18 cellular contexts compared by ENCODE assay signal in the genomic region with DNA sequence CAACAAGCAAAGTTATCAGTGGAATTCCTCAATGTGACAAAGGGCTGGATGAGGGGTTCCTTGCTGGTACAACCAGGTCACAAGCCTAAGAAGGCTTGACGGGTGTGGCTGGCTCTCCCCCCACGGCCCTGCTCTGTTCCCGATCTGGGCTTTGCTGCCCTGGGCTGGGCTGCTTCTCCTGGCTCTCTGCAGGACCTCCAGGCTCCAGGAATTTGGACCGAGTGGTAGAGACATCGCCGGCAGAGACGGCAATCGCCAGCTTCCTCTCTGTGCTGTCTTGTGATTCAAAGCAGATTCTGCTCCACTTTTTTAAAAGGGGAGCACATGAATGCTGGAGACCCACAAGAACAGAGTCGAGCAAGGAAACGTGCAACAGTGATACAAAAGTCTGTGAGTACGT. TPM values are rescaled to one million over a fixed set of nuclear protein-coding genes. Genes with fewer than 3 reads are reported as not detected.
DNase-seq lines count a peak whose midpoint lies in the region; ATAC-seq and TF ChIP-seq lines count a peak whose summit lies in the region.
"Had no signal": no experiment of that assay in that cellular context is flagged by ENCODE, and none has a peak within 500 bp of the region (broad histone marks: within the 10 kb centered on the region; RNA-seq: fewer than 3 reads in every experiment).

A gene (plus strand): TSS at position 338 of the 400 bp plus-strand sequence. CDS start 1,401 bp downstream, outside the sequence.

- H3K4me2 ChIP-seq in hepatocyte, result no peak within 1 kb of the TSS

- H3K4me3 Mint-ChIP-seq in activated T-cell treated with anti-CD3 and anti-CD28 coated beads, Interleukin-2, amount 50 U/mL, for 72 hours, result no peak within 1 kb of the TSS
- no peak within 1 kb of the TSS for H3K4me3 Mint-ChIP-seq in activated T-cell treated with anti-CD3 and anti-CD28 coated beads, Interleukin-2, amount 50 U/mL, for 4 hours
- H3K4me3 Mint-ChIP-seq in WTC11, result no peak within 1 kb of the TSS
- H3K4me3 Mint-ChIP-seq: CD4-positive, CD25-positive, alpha-beta regulatory T cell; CD8-positive, alpha-beta memory T cell had no signal

- H4K20me1 ChIP-seq in hepatocyte (ENCODE audit: insufficient read depth, poor library complexity, severe bottlenecking), result no peaks in the 10 kb centered on the region

- H3K36me3 Mint-ChIP-seq in activated T-cell treated with anti-CD3 and anti-CD28 coated beads, Interleukin-2, amount 50 U/mL, for 72 hours (ENCODE audit: insufficient read depth in 2 of 2), result no peaks in the 10 kb centered on the region
- H3K36me3 Mint-ChIP-seq in activated T-cell treated with anti-CD3 and anti-CD28 coated beads, Interleukin-2, amount 50 U/mL, for 4 hours (ENCODE audit: insufficient read depth), result no peaks in the 10 kb centered on the region
- no peaks in the 10 kb centered on the region for H3K36me3 Mint-ChIP-seq in WTC11
- H3K36me3 Mint-ChIP-seq: CD8-positive, alpha-beta memory T cell had no signal

- peaks cover 5% of the 10 kb centered on the region for H3K27me3 Mint-ChIP-seq in activated T-cell treated with anti-CD3 and anti-CD28 coated beads, Interleukin-2, amount 50 U/mL, for 72 hours (ENCODE audit: low read depth)
- H3K27me3 Mint-ChIP-seq in activated T-cell treated with anti-CD3 and anti-CD28 coated beads, Interleukin-2, amount 50 U/mL, for 4 hours (ENCODE audit: low read depth), result no peaks in the 10 kb centered on the region
- H3K27me3 Mint-ChIP-seq in WTC11 (ENCODE audit: low read depth), result no peaks in the 10 kb centered on the region

- 75% methylated on average over 11 of the region's 11 CpGs for WGBS in hepatocyte (ENCODE audit: low lambda C conversion rate, missing lambda C conversion rate)

- H3K27ac Mint-ChIP-seq in activated T-cell treated with anti-CD3 and anti-CD28 coated beads, Interleukin-2, amount 50 U/mL, for 72 hours, result peak within 1 kb of the TSS; percentile 83
- no peak within 1 kb of the TSS for H3K27ac Mint-ChIP-seq in WTC11
- H3K27ac Mint-ChIP-seq: CD4-positive, CD25-positive, alpha-beta regulatory T cell had no signal

- no peak for DNase-seq in activated T-cell treated with anti-CD3 and anti-CD28 coated beads, Interleukin-2, amount 50 U/mL, for 72 hours
- DNase-seq in activated T-cell treated with anti-CD3 and anti-CD28 coated beads, Interleukin-2, amount 50 U/mL, for 4 hours, result no peak
- no peak for DNase-seq in WTC11 (ENCODE audit: low spot score)
- DNase-seq in hepatocyte (ENCODE audit: low spot score), result no peak
- peak; percentile 59 for DNase-seq in retinal pigment epithelial cell (ENCODE audit: low read depth)
- DNase-seq in AG20443 (ENCODE audit: low spot score), result no peak
- DNase-seq in germinal center (ENCODE audit: low spot score), result no peak
- DNase-seq: BE2C; C1 segment of cervical spinal cord; CD4-positive, CD25-positive, alpha-beta regulatory T cell; CD8-positive, alpha-beta memory T cell; COR-L47; DMS 273 treated with DMSO at 0.1 percent for 48 hours; DMS53; HCEC 1CT had no signal

- H3K27me3 ChIP-seq in hepatocyte, result no peaks in the 10 kb centered on the region
- H3K27me3 ChIP-seq: BE2C had no signal

- no peak for TF ChIP-seq CTCF in WTC11 (IDR thresholded peaks at IDR 0.05)
- no peak for TF ChIP-seq CTCF in hepatocyte (IDR thresholded peaks at IDR 0.05; ENCODE audit: poor library complexity)
- TF ChIP-seq CTCF in retinal pigment epithelial cell (conservative IDR thresholded peaks at IDR 0.05; ENCODE audit: low read depth, low read length), result no peak

- H3K79me2 ChIP-seq in hepatocyte, result no peaks in the 10 kb centered on the region

- H3K9me3 ChIP-seq in hepatocyte (ENCODE audit: low read depth), result no peaks in the 10 kb centered on the region
- H3K9me3 ChIP-seq: BE2C had no signal

- peaks cover 22% of the 10 kb centered on the region for H3K4me1 Mint-ChIP-seq in activated T-cell treated with anti-CD3 and anti-CD28 coated beads, Interleukin-2, amount 50 U/mL, for 72 hours (ENCODE audit: low read depth)
- no peaks in the 10 kb centered on the region for H3K4me1 Mint-ChIP-seq in activated T-cell treated with anti-CD3 and anti-CD28 coated beads, Interleukin-2, amount 50 U/mL, for 4 hours (ENCODE audit: low read depth)
- H3K4me1 Mint-ChIP-seq in WTC11, result peaks cover 30% of the 10 kb centered on the region
- H3K4me1 Mint-ChIP-seq: CD4-positive, CD25-positive, alpha-beta regulatory T cell; CD8-positive, alpha-beta memory T cell had no signal

- H3K4me3 ChIP-seq in hepatocyte, result no peak within 1 kb of the TSS
- H3K4me3 ChIP-seq in retinal pigment epithelial cell (ENCODE audit: low read length), result peak within 1 kb of the TSS; percentile 56

- CTCF ChIA-PET in WTC11 (lab: Charles Lee), result no interaction called here

- H3K36me3 ChIP-seq in hepatocyte (replicated peaks; ENCODE audit: insufficient read depth, low read depth), result no peaks in the 10 kb centered on the region
- H3K36me3 ChIP-seq: BE2C had no signal

- no peaks in the 10 kb centered on the region for H3K9me3 Mint-ChIP-seq in activated T-cell treated with anti-CD3 and anti-CD28 coated beads, Interleukin-2, amount 50 U/mL, for 72 hours
- no peaks in the 10 kb centered on the region for H3K9me3 Mint-ChIP-seq in activated T-cell treated with anti-CD3 and anti-CD28 coated beads, Interleukin-2, amount 50 U/mL, for 4 hours
- no peaks in the 10 kb centered on the region for H3K9me3 Mint-ChIP-seq in WTC11
- H3K9me3 Mint-ChIP-seq: CD8-positive, alpha-beta memory T cell had no signal

- H2AFZ ChIP-seq in hepatocyte, result no peak within 1 kb of the TSS

- no peaks in the 10 kb centered on the region for H3K4me1 ChIP-seq in hepatocyte (ENCODE audit: insufficient read depth)
- H3K4me1 ChIP-seq: BE2C had no signal

- H3K9me2 ChIP-seq in hepatocyte (replicated peaks; ENCODE audit: insufficient read depth), result no peaks in the 10 kb centered on the region

- POLR2A ChIA-PET in WTC11 (lab: Charles Lee), result no interaction called here

- H3K27ac ChIP-seq in hepatocyte, result no peak within 1 kb of the TSS

- ATAC-seq in activated T-cell treated with anti-CD3 and anti-CD28 coated beads, Interleukin-2, amount 50 U/mL, for 72 hours (replicated peaks in 1 of 2), result no peak
- no peak for ATAC-seq in activated T-cell treated with anti-CD3 and anti-CD28 coated beads, Interleukin-2, amount 50 U/mL, for 4 hours
- ATAC-seq in WTC11, result peak; percentile 50

TF ChIP-seq in WTC11, 78 proteins besides CTCF, POLR2A, EP300 and RAD21 (continues in another document):
- TF ChIP-seq, protein P1, sequence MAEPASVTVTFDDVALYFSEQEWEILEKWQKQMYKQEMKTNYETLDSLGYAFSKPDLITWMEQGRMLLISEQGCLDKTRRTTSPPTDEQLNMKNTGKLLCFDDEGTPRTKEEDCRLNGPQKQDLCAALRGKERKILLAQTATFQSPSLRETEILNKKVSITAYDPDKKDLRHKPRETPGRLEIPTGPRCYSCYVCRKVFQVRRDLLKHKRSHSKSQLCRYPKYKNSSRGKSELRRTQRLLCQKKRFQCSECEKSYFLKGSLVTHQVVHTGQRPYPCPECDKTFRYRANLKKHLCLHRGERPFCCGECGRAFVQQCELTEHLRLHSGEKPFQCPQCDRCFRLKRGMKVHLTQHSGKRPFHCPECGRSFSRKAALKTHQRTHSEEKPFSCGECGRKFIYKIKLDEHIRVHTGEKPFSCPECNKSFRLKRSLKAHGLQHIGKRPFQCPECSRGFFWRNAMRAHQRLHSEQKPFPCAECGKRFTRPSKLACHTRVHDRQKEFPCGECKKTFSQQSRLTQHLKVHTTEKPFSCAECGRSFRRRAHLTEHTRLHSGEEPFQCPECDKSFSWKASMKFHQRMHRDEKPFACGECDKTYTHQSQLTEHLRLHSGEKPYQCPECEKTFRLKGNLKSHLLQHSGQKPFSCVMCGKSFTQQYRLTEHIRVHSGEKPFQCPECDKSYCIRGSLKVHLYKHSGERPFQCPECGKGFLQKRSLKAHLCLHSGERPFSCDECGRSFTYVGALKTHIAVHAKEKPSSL (CRISPR knock-in tag; conservative IDR thresholded peaks at IDR 0.05), result no peak
- TF ChIP-seq, protein P2, sequence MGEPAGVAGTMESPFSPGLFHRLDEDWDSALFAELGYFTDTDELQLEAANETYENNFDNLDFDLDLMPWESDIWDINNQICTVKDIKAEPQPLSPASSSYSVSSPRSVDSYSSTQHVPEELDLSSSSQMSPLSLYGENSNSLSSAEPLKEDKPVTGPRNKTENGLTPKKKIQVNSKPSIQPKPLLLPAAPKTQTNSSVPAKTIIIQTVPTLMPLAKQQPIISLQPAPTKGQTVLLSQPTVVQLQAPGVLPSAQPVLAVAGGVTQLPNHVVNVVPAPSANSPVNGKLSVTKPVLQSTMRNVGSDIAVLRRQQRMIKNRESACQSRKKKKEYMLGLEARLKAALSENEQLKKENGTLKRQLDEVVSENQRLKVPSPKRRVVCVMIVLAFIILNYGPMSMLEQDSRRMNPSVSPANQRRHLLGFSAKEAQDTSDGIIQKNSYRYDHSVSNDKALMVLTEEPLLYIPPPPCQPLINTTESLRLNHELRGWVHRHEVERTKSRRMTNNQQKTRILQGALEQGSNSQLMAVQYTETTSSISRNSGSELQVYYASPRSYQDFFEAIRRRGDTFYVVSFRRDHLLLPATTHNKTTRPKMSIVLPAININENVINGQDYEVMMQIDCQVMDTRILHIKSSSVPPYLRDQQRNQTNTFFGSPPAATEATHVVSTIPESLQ (CRISPR knock-in tag; IDR thresholded peaks at IDR 0.05), result no peak
- TF ChIP-seq NFATC4 (CRISPR knock-in tag; IDR thresholded peaks at IDR 0.05) (no peak), NFYB (CRISPR knock-in tag; conservative IDR thresholded peaks at IDR 0.05; ENCODE audit: low read depth) (no peak)
- TF ChIP-seq, protein P3, sequence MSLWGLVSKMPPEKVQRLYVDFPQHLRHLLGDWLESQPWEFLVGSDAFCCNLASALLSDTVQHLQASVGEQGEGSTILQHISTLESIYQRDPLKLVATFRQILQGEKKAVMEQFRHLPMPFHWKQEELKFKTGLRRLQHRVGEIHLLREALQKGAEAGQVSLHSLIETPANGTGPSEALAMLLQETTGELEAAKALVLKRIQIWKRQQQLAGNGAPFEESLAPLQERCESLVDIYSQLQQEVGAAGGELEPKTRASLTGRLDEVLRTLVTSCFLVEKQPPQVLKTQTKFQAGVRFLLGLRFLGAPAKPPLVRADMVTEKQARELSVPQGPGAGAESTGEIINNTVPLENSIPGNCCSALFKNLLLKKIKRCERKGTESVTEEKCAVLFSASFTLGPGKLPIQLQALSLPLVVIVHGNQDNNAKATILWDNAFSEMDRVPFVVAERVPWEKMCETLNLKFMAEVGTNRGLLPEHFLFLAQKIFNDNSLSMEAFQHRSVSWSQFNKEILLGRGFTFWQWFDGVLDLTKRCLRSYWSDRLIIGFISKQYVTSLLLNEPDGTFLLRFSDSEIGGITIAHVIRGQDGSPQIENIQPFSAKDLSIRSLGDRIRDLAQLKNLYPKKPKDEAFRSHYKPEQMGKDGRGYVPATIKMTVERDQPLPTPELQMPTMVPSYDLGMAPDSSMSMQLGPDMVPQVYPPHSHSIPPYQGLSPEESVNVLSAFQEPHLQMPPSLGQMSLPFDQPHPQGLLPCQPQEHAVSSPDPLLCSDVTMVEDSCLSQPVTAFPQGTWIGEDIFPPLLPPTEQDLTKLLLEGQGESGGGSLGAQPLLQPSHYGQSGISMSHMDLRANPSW (CRISPR knock-in tag; conservative IDR thresholded peaks at IDR 0.05; ENCODE audit: low read depth), result no peak

RNA-seq across cellular contexts. Expression of the gene that starts here (rescaled TPM):
- not detected for total RNA-seq in activated T-cell treated with anti-CD3 and anti-CD28 coated beads, Interleukin-2, amount 50 U/mL, for 72 hours
- not detected for total RNA-seq in activated T-cell treated with anti-CD3 and anti-CD28 coated beads, Interleukin-2, amount 50 U/mL, for 4 hours
- total RNA-seq in WTC11 (2021) (0.16 to 0.64 TPM (median 0.59 TPM) in 3 replicates), hepatocyte (40.1 and 53.6 TPM in 2 replicates)
- 163 and 297 TPM in 2 replicates for polyA plus RNA-seq in hepatocyte
- total RNA-seq: A172; CD4-positive, CD25-positive, alpha-beta regulatory T cell; CD8-positive, alpha-beta memory T cell; H4; HT-29 had no signal
- polyA plus RNA-seq: CD4-positive, CD25-positive, alpha-beta regulatory T cell; CD8-positive, alpha-beta memory T cell had no signal

Comparison
In these comparisons a context has a peak if more than half of its experiments do, and no peak if none do; other contexts are left out.
1. RNA of the gene that starts here (total RNA-seq): 40.1 to 53.6 TPM in hepatocyte; 0.16 to 0.64 TPM in WTC11, not detected in activated T-cell treated with anti-CD3 and anti-CD28 coated beads, Interleukin-2, amount 50 U/mL, for 72 hours and not detected in activated T-cell treated with anti-CD3 and anti-CD28 coated beads, Interleukin-2, amount 50 U/mL, for 4 hours; every median in the first group is over 10 times any median in the second.
2. Peak in ATAC-seq in WTC11; RNA of the gene not detected or under 1 TPM.